16 cellular contexts compared by ENCODE assay signal in genomic region chr14:81727243-81727642, GRCh38.
DNase-seq lines count a peak whose midpoint lies in the region; ATAC-seq, FAIRE-seq and TF ChIP-seq lines count a peak whose summit lies in the region.
"Had no signal": no experiment of that assay in that cellular context is flagged by ENCODE, and none has a peak within 500 bp of the region (broad histone marks: within the 10 kb centered on the region; RNA-seq: fewer than 3 reads in every experiment).

No MANE protein-coding gene starts in this region.

- H3K27ac Mint-ChIP-seq in MCF 10A (ENCODE audit: low read depth, unreplicated experiment) (no peak overlapping the region), astrocyte (ENCODE audit: unreplicated experiment) (no peak overlapping the region)
- no peak overlapping the region for H3K27ac Mint-ChIP-seq in activated CD4-positive, alpha-beta T cell treated with anti-CD3 and anti-CD28 coated beads for 36 hours
- H3K27ac Mint-ChIP-seq: stimulated activated naive B cell treated with anti-CD40 and anti-IgM and Interleukin-4, amounts not matched to agents 10 μg/mL and 1 μg/mL and 100 μg/mL, for 72 hours had no signal

- peak; percentile 36 for ATAC-seq in left lobe of liver
- ATAC-seq in activated CD4-positive, alpha-beta T cell treated with anti-CD3 and anti-CD28 coated beads for 36 hours, result no peak
- ATAC-seq: stimulated activated naive B cell treated with anti-CD40 and anti-IgM and Interleukin-4, amounts not matched to agents 10 μg/mL and 1 μg/mL and 100 μg/mL, for 72 hours had no signal

- H3K27ac ChIP-seq in mammary epithelial cell (ENCODE audit: insufficient read depth, low read depth, low read length) (no peak overlapping the region), astrocyte (ENCODE audit: low read depth, low read length) (no peak overlapping the region)

- H3K4me3 Mint-ChIP-seq in MCF 10A (ENCODE audit: unreplicated experiment), result no peak overlapping the region
- no peak overlapping the region for H3K4me3 Mint-ChIP-seq in astrocyte (ENCODE audit: unreplicated experiment)
- no peak overlapping the region for H3K4me3 Mint-ChIP-seq in activated CD4-positive, alpha-beta T cell treated with anti-CD3 and anti-CD28 coated beads for 36 hours
- H3K4me3 Mint-ChIP-seq: neural crest cell; stimulated activated naive B cell treated with anti-CD40 and anti-IgM and Interleukin-4, amounts not matched to agents 10 μg/mL and 1 μg/mL and 100 μg/mL, for 72 hours had no signal

- CTCF ChIA-PET in MCF 10A (lab: Yijun Ruan, JAX) (no interaction called here), mammary epithelial cell (lab: Charles Lee; ENCODE audit: low non-redundant PET) (no interaction called here)
- CTCF ChIA-PET in activated CD4-positive, alpha-beta T cell treated with anti-CD3 and anti-CD28 coated beads for 36 hours (lab: Charles Lee), result no interaction called here

- dilution Hi-C loops in mammary epithelial cell (cut with HindIII; ENCODE audit: low sequenced_read_pairs), result no loop called here

- POLR2A ChIA-PET in MCF 10A (lab: Yijun Ruan, JAX), result interaction anchor here (0.9 kb wide), 1 partner anchor 18 kb away, joined by 3 read pairs; no protein-coding TSS in a partner anchor
- POLR2A ChIA-PET in activated CD4-positive, alpha-beta T cell treated with anti-CD3 and anti-CD28 coated beads for 36 hours (lab: Charles Lee), result no interaction called here

- H3K9ac ChIP-seq in mammary epithelial cell (ENCODE audit: insufficient read depth, low read length) (no peak overlapping the region), astrocyte (ENCODE audit: low read length) (no peak overlapping the region)

- TF ChIP-seq CTCF in MCF 10A (IDR thresholded peaks at IDR 0.05; ENCODE audit: unreplicated experiment) (no peak), mammary epithelial cell (conservative IDR thresholded peaks at IDR 0.05 in 1 of 2, IDR thresholded peaks at IDR 0.05 in 1 of 2; ENCODE audit: extremely low read depth in 1 of 2, insufficient read depth in 1 of 2, low read depth in 1 of 2, low read length in 2 of 2) (no peak), astrocyte (IDR thresholded peaks at IDR 0.05; ENCODE audit: insufficient read depth, low read depth, low read length) (no peak)

- H3K79me2 ChIP-seq in mammary epithelial cell (ENCODE audit: insufficient read depth, low read length) (no peaks in the 10 kb centered on the region), astrocyte (ENCODE audit: insufficient read depth, low read length) (no peaks in the 10 kb centered on the region)

- DNase-seq in MCF 10A (ENCODE audit: unreplicated experiment) (peak; percentile 45), mammary epithelial cell (no peak), astrocyte (ENCODE audit: low read depth) (peak; percentile 0), left lobe of liver (ENCODE audit: low spot score) (no peak), putamen (ENCODE audit: low spot score) (no peak), A172 (ENCODE audit: low spot score) (no peak), NCI-H128 (lab: John Stamatoyannopoulos, UW; ENCODE audit: unreplicated experiment) (no peak)
- no peak for DNase-seq in activated CD4-positive, alpha-beta T cell treated with anti-CD3 and anti-CD28 coated beads for 36 hours
- DNase-seq: activated CD4-positive, alpha-beta T cell treated with anti-CD3 and anti-CD28 coated beads, Interleukin-2, amount 50 U/mL, for 1 hour; hippocampal formation; IMR-90; SHP77 treated with DMSO at 0.1 percent for 48 hours; stimulated activated naive B cell treated with anti-CD40 and anti-IgM and Interleukin-4, amounts not matched to agents 10 μg/mL and 1 μg/mL and 100 μg/mL, for 72 hours; T-helper 9 cell had no signal

- H3K4me1 Mint-ChIP-seq in MCF 10A (ENCODE audit: insufficient read depth, unreplicated experiment) (peaks cover 11% of the 10 kb centered on the region), astrocyte (ENCODE audit: low read depth, unreplicated experiment) (no peaks in the 10 kb centered on the region)
- no peaks in the 10 kb centered on the region for H3K4me1 Mint-ChIP-seq in activated CD4-positive, alpha-beta T cell treated with anti-CD3 and anti-CD28 coated beads for 36 hours
- H3K4me1 Mint-ChIP-seq: neural crest cell; stimulated activated naive B cell treated with anti-CD40 and anti-IgM and Interleukin-4, amounts not matched to agents 10 μg/mL and 1 μg/mL and 100 μg/mL, for 72 hours had no signal

- H3K9me3 ChIP-seq in mammary epithelial cell (replicated peaks; ENCODE audit: insufficient read depth, low read length) (no peaks in the 10 kb centered on the region), astrocyte (ENCODE audit: insufficient read depth, low read depth, low read length) (no peaks in the 10 kb centered on the region)

- H3K36me3 Mint-ChIP-seq in MCF 10A (ENCODE audit: insufficient read depth, unreplicated experiment) (no peaks in the 10 kb centered on the region), astrocyte (ENCODE audit: low read depth, unreplicated experiment) (no peaks in the 10 kb centered on the region)
- H3K36me3 Mint-ChIP-seq in activated CD4-positive, alpha-beta T cell treated with anti-CD3 and anti-CD28 coated beads for 36 hours (ENCODE audit: low read depth), result no peaks in the 10 kb centered on the region
- H3K36me3 Mint-ChIP-seq: stimulated activated naive B cell treated with anti-CD40 and anti-IgM and Interleukin-4, amounts not matched to agents 10 μg/mL and 1 μg/mL and 100 μg/mL, for 72 hours had no signal

- in situ Hi-C loops in mammary epithelial cell (cut with MboI; ENCODE audit: low sequenced_read_pairs in 2 of 2), result no loop called here

- H3K4me2 ChIP-seq in mammary epithelial cell (ENCODE audit: insufficient read depth, low read depth, low read length), result no peak overlapping the region
- H3K4me2 ChIP-seq in astrocyte (ENCODE audit: low read length), result no peak overlapping the region

- no peaks in the 10 kb centered on the region for H4K20me1 ChIP-seq in mammary epithelial cell (ENCODE audit: insufficient read depth, low read length)
- no peaks in the 10 kb centered on the region for H4K20me1 ChIP-seq in astrocyte (ENCODE audit: insufficient read depth, low read length)

- no peak overlapping the region for H3K4me3 ChIP-seq in mammary epithelial cell (replicated peaks in 1 of 3; ENCODE audit: insufficient read depth in 1 of 3, low read depth in 2 of 3, low read length in 3 of 3)
- no peak overlapping the region for H3K4me3 ChIP-seq in astrocyte (ENCODE audit: insufficient read depth, low read depth, low read length)

- H2AFZ ChIP-seq in mammary epithelial cell (ENCODE audit: low read depth, low read length) (no peak overlapping the region), astrocyte (ENCODE audit: low read depth, low read length) (no peak overlapping the region)

- H3K9me3 Mint-ChIP-seq in MCF 10A (ENCODE audit: unreplicated experiment), result no peaks in the 10 kb centered on the region
- peaks cover 3% of the 10 kb centered on the region for H3K9me3 Mint-ChIP-seq in astrocyte (ENCODE audit: unreplicated experiment)
- no peaks in the 10 kb centered on the region for H3K9me3 Mint-ChIP-seq in activated CD4-positive, alpha-beta T cell treated with anti-CD3 and anti-CD28 coated beads for 36 hours (ENCODE audit: low read depth)
- H3K9me3 Mint-ChIP-seq: neural crest cell had no signal

- H3K27me3 ChIP-seq in mammary epithelial cell (ENCODE audit: insufficient read depth, low read length), result peaks cover 2% of the 10 kb centered on the region
- H3K27me3 ChIP-seq in astrocyte (ENCODE audit: insufficient read depth, low read length), result no peaks in the 10 kb centered on the region

- BruUV-seq in MCF 10A (replicated peaks; lab: Mats Ljungman, UMichigan) (no TSS peak), mammary epithelial cell (replicated peaks; lab: Mats Ljungman, UMichigan) (no TSS peak)

- no peaks in the 10 kb centered on the region for H3K4me1 ChIP-seq in mammary epithelial cell (ENCODE audit: insufficient read depth, low read length)
- peaks cover 8% of the 10 kb centered on the region for H3K4me1 ChIP-seq in astrocyte (ENCODE audit: insufficient read depth, low read length)

- intact Hi-C loops in MCF 10A (cut with micrococcal nuclease), result no loop called here
- intact Hi-C loops in mammary epithelial cell (cut with micrococcal nuclease), result no loop called here
- intact Hi-C loops in activated CD4-positive, alpha-beta T cell treated with anti-CD3 and anti-CD28 coated beads for 36 hours (cut with DNase I, micrococcal nuclease), result no loop called here

- H3K36me3 ChIP-seq in mammary epithelial cell (ENCODE audit: insufficient read depth, low read length) (no peaks in the 10 kb centered on the region), astrocyte (ENCODE audit: insufficient read depth, low read length) (no peaks in the 10 kb centered on the region)

- WGBS in mammary epithelial cell (ENCODE audit: low coverage, missing lambda C conversion rate), result 34% methylated on average over 2 of the region's 2 CpGs

- H3K27me3 Mint-ChIP-seq in MCF 10A (ENCODE audit: insufficient read depth, unreplicated experiment), result no peaks in the 10 kb centered on the region
- no peaks in the 10 kb centered on the region for H3K27me3 Mint-ChIP-seq in astrocyte (ENCODE audit: low read depth, unreplicated experiment)
- H3K27me3 Mint-ChIP-seq in activated CD4-positive, alpha-beta T cell treated with anti-CD3 and anti-CD28 coated beads for 36 hours, result peaks cover 2% of the 10 kb centered on the region
- H3K27me3 Mint-ChIP-seq: stimulated activated naive B cell treated with anti-CD40 and anti-IgM and Interleukin-4, amounts not matched to agents 10 μg/mL and 1 μg/mL and 100 μg/mL, for 72 hours had no signal

- no peak for FAIRE-seq in astrocyte (lab: Jason Lieb, UNC)
- FAIRE-seq: H1 had no signal

Comparison
In these comparisons a context has a peak if more than half of its experiments do, and no peak if none do; other contexts are left out.
1. DNase-seq: peak in MCF 10A (single experiment) and astrocyte (single experiment); none in mammary epithelial cell (single experiment), left lobe of liver (single experiment), putamen (single experiment), activated CD4-positive, alpha-beta T cell treated with anti-CD3 and anti-CD28 coated beads for 36 hours (single experiment), A172 (single experiment) and NCI-H128 (single experiment).